In the genomic region with DNA sequence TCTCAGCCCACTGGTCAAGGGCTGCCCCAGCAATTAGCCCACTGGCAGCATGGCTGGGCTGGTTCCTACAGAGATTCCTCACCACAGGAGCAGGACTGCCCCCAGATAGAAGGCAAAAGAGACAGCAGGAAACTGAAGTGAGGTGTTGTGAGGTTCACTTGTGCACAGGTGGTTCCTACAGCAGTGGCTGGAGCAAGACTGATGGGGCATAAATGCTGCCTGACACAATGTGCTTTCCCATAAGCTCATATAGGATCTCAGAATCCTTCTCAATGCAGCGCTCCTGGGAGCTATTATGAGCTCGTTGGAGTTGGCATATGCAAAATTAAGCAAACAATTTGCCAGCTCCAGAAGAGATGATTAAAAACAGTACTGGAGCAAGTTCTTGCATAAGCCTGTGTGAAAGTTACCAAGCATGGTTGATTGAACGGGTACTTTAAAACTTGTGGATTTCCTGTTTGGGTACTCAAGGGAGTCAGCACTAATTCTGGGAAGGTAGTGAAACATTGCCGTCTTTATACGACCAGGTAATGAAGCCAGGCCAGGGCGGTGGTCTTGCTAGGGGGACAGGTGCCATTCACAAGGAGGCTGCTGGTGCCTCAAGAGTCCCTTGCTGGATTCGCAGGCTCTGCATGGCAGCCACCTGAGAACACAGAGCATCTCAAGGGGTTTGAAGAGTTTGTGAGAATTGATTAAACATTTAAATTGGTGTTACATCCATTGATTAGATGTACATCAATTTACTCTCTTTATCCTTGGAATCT, we compare ENCODE assay signal across 19 cellular contexts. TPM values are rescaled to one million over a fixed set of nuclear protein-coding genes. Genes with fewer than 3 reads are reported as not detected.
DNase-seq lines count a peak whose midpoint lies in the region; ATAC-seq and TF ChIP-seq lines count a peak whose summit lies in the region.
"Had no signal": no experiment of that assay in that cellular context is flagged by ENCODE, and none has a peak within 500 bp of the region (broad histone marks: within the 10 kb centered on the region; RNA-seq: fewer than 3 reads in every experiment).

No MANE protein-coding gene starts in this region.

- no peak overlapping the region for H3K4me2 ChIP-seq in SK-N-SH

- POLR2A ChIA-PET in SK-N-SH (lab: Yijun Ruan, JAX) = no interaction called here

- H3K9ac ChIP-seq in SK-N-SH = no peak overlapping the region

- H3K9me2 ChIP-seq in SK-N-SH = no peaks in the 10 kb centered on the region

- TF ChIP-seq RAD21 in SK-N-SH (IDR thresholded peaks at IDR 0.05; ENCODE audit: low read length) = no peak

- H3K4me1 Mint-ChIP-seq in activated T-cell treated with anti-CD3 and anti-CD28 coated beads, Interleukin-2, amount 50 U/mL, for 24 hours (ENCODE audit: low read depth) = peaks cover 68% of the 10 kb centered on the region
- peaks cover 68% of the 10 kb centered on the region for H3K4me1 Mint-ChIP-seq in T-helper 2 cell treated with Interferon-gamma antibody and Interleukin-4, amounts not matched to agents 5 μg/mL and 100 μg/mL, for 36 hours (ENCODE audit: low read depth)
- peaks cover 78% of the 10 kb centered on the region for H3K4me1 Mint-ChIP-seq in stimulated activated naive CD8-positive, alpha-beta T cell treated with anti-CD3 and anti-CD28 coated beads, Interleukin-15, amount 100 ng/mL, for 72 hours
- H3K4me1 Mint-ChIP-seq: mesothelial cell of epicardium had no signal

- TF ChIP-seq EP300 in SK-N-SH (IDR thresholded peaks at IDR 0.05; ENCODE audit: borderline replicate concordance in 1 of 2, low read depth in 1 of 2, low read length in 1 of 2) = no peak

- H3K36me3 ChIP-seq in SK-N-SH (replicated peaks in 1 of 2; ENCODE audit: control insufficient read depth in 1 of 2, insufficient read depth in 2 of 2, low read length in 1 of 2) = no peaks in the 10 kb centered on the region
- H3K36me3 ChIP-seq in Peyer's patch = no peaks in the 10 kb centered on the region
- H3K36me3 ChIP-seq: upper lobe of left lung had no signal

- no peaks in the 10 kb centered on the region for H3K79me2 ChIP-seq in SK-N-SH (ENCODE audit: insufficient read depth)

- H2AFZ ChIP-seq in SK-N-SH (ENCODE audit: low read depth) = no peak overlapping the region

- CTCF ChIA-PET in SK-N-SH (lab: Yijun Ruan, JAX) = interaction anchor here (1.1 to 2.5 kb wide), 3 partner anchors 19 to 47 kb away, joined by 3 to 7 read pairs (median 4); partner anchors contain the start of gene PRKCQ

- H3K27me3 ChIP-seq in SK-N-SH (ENCODE audit: insufficient read depth) (no peaks in the 10 kb centered on the region), Peyer's patch (no peaks in the 10 kb centered on the region)
- H3K27me3 ChIP-seq: upper lobe of left lung had no signal

- peak; percentile 76 for ATAC-seq in stimulated activated naive CD8-positive, alpha-beta T cell treated with anti-CD3 and anti-CD28 coated beads, Interleukin-15, amount 100 ng/mL, for 72 hours
- ATAC-seq: stimulated activated memory B cell treated with anti-CD40 and anti-IgM and Interleukin-4, amounts not matched to agents 10 μg/mL and 1 μg/mL and 100 μg/mL, for 72 hours had no signal

- peak overlapping the region; percentile 92 for H3K27ac Mint-ChIP-seq in activated T-cell treated with anti-CD3 and anti-CD28 coated beads, Interleukin-2, amount 50 U/mL, for 24 hours
- peak overlapping the region; percentile 78 for H3K27ac Mint-ChIP-seq in T-helper 2 cell treated with Interferon-gamma antibody and Interleukin-4, amounts not matched to agents 5 μg/mL and 100 μg/mL, for 36 hours
- H3K27ac Mint-ChIP-seq in stimulated activated naive CD8-positive, alpha-beta T cell treated with anti-CD3 and anti-CD28 coated beads, Interleukin-15, amount 100 ng/mL, for 72 hours = peak overlapping the region; percentile 97 to 99
- H3K27ac Mint-ChIP-seq: mesothelial cell of epicardium; stimulated activated memory B cell treated with anti-CD40 and anti-IgM and Interleukin-4, amounts not matched to agents 10 μg/mL and 1 μg/mL and 100 μg/mL, for 72 hours had no signal

- peak; percentile 56 for DNase-seq in activated T-cell treated with anti-CD3 and anti-CD28 coated beads, Interleukin-2, amount 50 U/mL, for 24 hours
- no peak for DNase-seq in activated T-cell treated with anti-CD3 and anti-CD28 coated beads, Interleukin-2, amount 50 U/mL, for 1 hour
- DNase-seq in T-helper 2 cell treated with Interferon-gamma antibody and Interleukin-4, amounts not matched to agents 5 μg/mL and 100 μg/mL, for 36 hours (ENCODE audit: low spot score) = no peak
- peak; percentile 22 for DNase-seq in central memory CD4-positive, alpha-beta T cell
- DNase-seq in stimulated activated naive CD8-positive, alpha-beta T cell treated with anti-CD3 and anti-CD28 coated beads, Interleukin-15, amount 100 ng/mL, for 72 hours = peak; percentile 26 to 48
- DNase-seq in SK-N-SH (no peak), NCI-H524 (lab: John Stamatoyannopoulos, UW) (no peak), Peyer's patch (no peak)
- DNase-seq: anterior cingulate cortex; DMS79; Kasumi-1; kidney glomerular epithelial cell; NCI-H1417 treated with DMSO at 0.1 percent for 48 hours; NK-92 treated with Interleukin-12 subunit alpha and Interleukin-12 subunit beta, amount 100 ng/mL, for 24 hours; upper lobe of left lung had no signal

- H3K4me3 ChIP-seq in SK-N-SH (ENCODE audit: low read depth in 2 of 2, low read length in 1 of 2) (no peak overlapping the region), Peyer's patch (no peak overlapping the region)
- H3K4me3 ChIP-seq: upper lobe of left lung had no signal

- TF ChIP-seq CTCF in SK-N-SH (IDR thresholded peaks at IDR 0.05) = no peak
- no peak for TF ChIP-seq CTCF in Peyer's patch (IDR thresholded peaks at IDR 0.05)

- no peaks in the 10 kb centered on the region for H3F3A ChIP-seq in SK-N-SH (replicated peaks; ENCODE audit: insufficient read depth)

- WGBS in SK-N-SH (ENCODE audit: low lambda C conversion rate) = 31% methylated on average over 5 of the region's 7 CpGs

- no peaks in the 10 kb centered on the region for H4K20me1 ChIP-seq in SK-N-SH (ENCODE audit: insufficient read depth)

- H3K27ac ChIP-seq in SK-N-SH (ENCODE audit: low read depth in 2 of 2, low read length in 1 of 2) = no peak overlapping the region
- no peak overlapping the region for H3K27ac ChIP-seq in Peyer's patch
- H3K27ac ChIP-seq: RWPE1, upper lobe of left lung had no signal

- peaks cover 9% of the 10 kb centered on the region for H3K9me3 Mint-ChIP-seq in activated T-cell treated with anti-CD3 and anti-CD28 coated beads, Interleukin-2, amount 50 U/mL, for 24 hours
- peaks cover 7% of the 10 kb centered on the region for H3K9me3 Mint-ChIP-seq in T-helper 2 cell treated with Interferon-gamma antibody and Interleukin-4, amounts not matched to agents 5 μg/mL and 100 μg/mL, for 36 hours
- peaks cover 16 to 17% of the 10 kb centered on the region in 2 donors for H3K9me3 Mint-ChIP-seq in stimulated activated naive CD8-positive, alpha-beta T cell treated with anti-CD3 and anti-CD28 coated beads, Interleukin-15, amount 100 ng/mL, for 72 hours
- H3K9me3 Mint-ChIP-seq: mesothelial cell of epicardium had no signal

- TF ChIP-seq POLR2A in Peyer's patch (IDR thresholded peaks at IDR 0.05) = no peak

- H3K4me1 ChIP-seq in SK-N-SH (ENCODE audit: control insufficient read depth in 1 of 2, insufficient read depth in 2 of 2, low read depth in 1 of 2, low read length in 1 of 2) (no peaks in the 10 kb centered on the region), Peyer's patch (no peaks in the 10 kb centered on the region)

- H3K9me3 ChIP-seq in SK-N-SH = no peaks in the 10 kb centered on the region
- H3K9me3 ChIP-seq in Peyer's patch = no peaks in the 10 kb centered on the region
- H3K9me3 ChIP-seq: upper lobe of left lung had no signal

- H3K36me3 Mint-ChIP-seq in activated T-cell treated with anti-CD3 and anti-CD28 coated beads, Interleukin-2, amount 50 U/mL, for 24 hours (ENCODE audit: low read depth) = peaks cover 37% of the 10 kb centered on the region
- H3K36me3 Mint-ChIP-seq in T-helper 2 cell treated with Interferon-gamma antibody and Interleukin-4, amounts not matched to agents 5 μg/mL and 100 μg/mL, for 36 hours (ENCODE audit: low read depth) = peaks cover 29% of the 10 kb centered on the region
- H3K36me3 Mint-ChIP-seq: mesothelial cell of epicardium; stimulated activated memory B cell treated with anti-CD40 and anti-IgM and Interleukin-4, amounts not matched to agents 10 μg/mL and 1 μg/mL and 100 μg/mL, for 72 hours had no signal

- H3K4me3 Mint-ChIP-seq in activated T-cell treated with anti-CD3 and anti-CD28 coated beads, Interleukin-2, amount 50 U/mL, for 24 hours = peak overlapping the region; percentile 58
- H3K4me3 Mint-ChIP-seq in T-helper 2 cell treated with Interferon-gamma antibody and Interleukin-4, amounts not matched to agents 5 μg/mL and 100 μg/mL, for 36 hours = peak overlapping the region; percentile 69
- peak overlapping the region; percentile 56 to 62 for H3K4me3 Mint-ChIP-seq in stimulated activated naive CD8-positive, alpha-beta T cell treated with anti-CD3 and anti-CD28 coated beads, Interleukin-15, amount 100 ng/mL, for 72 hours
- H3K4me3 Mint-ChIP-seq: mesothelial cell of epicardium; stimulated activated memory B cell treated with anti-CD40 and anti-IgM and Interleukin-4, amounts not matched to agents 10 μg/mL and 1 μg/mL and 100 μg/mL, for 72 hours had no signal

- H3K27me3 Mint-ChIP-seq in activated T-cell treated with anti-CD3 and anti-CD28 coated beads, Interleukin-2, amount 50 U/mL, for 24 hours = no peaks in the 10 kb centered on the region
- H3K27me3 Mint-ChIP-seq in T-helper 2 cell treated with Interferon-gamma antibody and Interleukin-4, amounts not matched to agents 5 μg/mL and 100 μg/mL, for 36 hours (ENCODE audit: low read depth) = no peaks in the 10 kb centered on the region
- H3K27me3 Mint-ChIP-seq in stimulated activated naive CD8-positive, alpha-beta T cell treated with anti-CD3 and anti-CD28 coated beads, Interleukin-15, amount 100 ng/mL, for 72 hours = no peaks in the 10 kb centered on the region

TF ChIP-seq in SK-N-SH, 30 proteins besides CTCF, POLR2A, EP300 and RAD21:
- TF ChIP-seq, protein P1, sequence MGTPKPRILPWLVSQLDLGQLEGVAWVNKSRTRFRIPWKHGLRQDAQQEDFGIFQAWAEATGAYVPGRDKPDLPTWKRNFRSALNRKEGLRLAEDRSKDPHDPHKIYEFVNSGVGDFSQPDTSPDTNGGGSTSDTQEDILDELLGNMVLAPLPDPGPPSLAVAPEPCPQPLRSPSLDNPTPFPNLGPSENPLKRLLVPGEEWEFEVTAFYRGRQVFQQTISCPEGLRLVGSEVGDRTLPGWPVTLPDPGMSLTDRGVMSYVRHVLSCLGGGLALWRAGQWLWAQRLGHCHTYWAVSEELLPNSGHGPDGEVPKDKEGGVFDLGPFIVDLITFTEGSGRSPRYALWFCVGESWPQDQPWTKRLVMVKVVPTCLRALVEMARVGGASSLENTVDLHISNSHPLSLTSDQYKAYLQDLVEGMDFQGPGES (IDR thresholded peaks at IDR 0.05; ENCODE audit: low read depth, low read length) = no peak
- TF ChIP-seq GABPA (IDR thresholded peaks at IDR 0.05; ENCODE audit: low read depth) (no peak), MXI1 (IDR thresholded peaks at IDR 0.05; ENCODE audit: low read depth, low read length) (no peak)

RNA-seq across cellular contexts. Expression of gene PRKCQ, which starts 20.3 kb away (rescaled TPM):
- 0.18 and 0.23 TPM in 2 replicates for polyA plus RNA-seq in SK-N-SH (2012; rRNA removed)
- polyA plus RNA-seq in SK-N-SH (2012; cell fraction: cytosol; rRNA removed) = 0.15 and 0.25 TPM in 2 replicates
- polyA plus RNA-seq in SK-N-SH (2012; cell fraction: nucleus; rRNA removed) = 0.09 and 0.20 TPM in 2 replicates
- 10 to 100 TPM in 1 of 4 donors, 1 to 10 TPM in 3; 1.8 to 11.6 (median 3.7) TPM for total RNA-seq in Peyer's patch
- total RNA-seq: A673 had no signal

Comparison
In these comparisons a context has a peak if more than half of its experiments do, and no peak if none do; other contexts are left out.
1. DNase-seq: peak in activated T-cell treated with anti-CD3 and anti-CD28 coated beads, Interleukin-2, amount 50 U/mL, for 24 hours (single experiment), central memory CD4-positive, alpha-beta T cell (single experiment) and stimulated activated naive CD8-positive, alpha-beta T cell treated with anti-CD3 and anti-CD28 coated beads, Interleukin-15, amount 100 ng/mL, for 72 hours (2 of 2); none in activated T-cell treated with anti-CD3 and anti-CD28 coated beads, Interleukin-2, amount 50 U/mL, for 1 hour (single experiment), T-helper 2 cell treated with Interferon-gamma antibody and Interleukin-4, amounts not matched to agents 5 μg/mL and 100 μg/mL, for 36 hours (single experiment), SK-N-SH (single experiment), NCI-H524 (0 of 2) and Peyer's patch (0 of 3).
2. Peak in every context shown above with its lines, with median percentiles within 50 percentile points of each other: H3K27ac Mint-ChIP-seq and H3K4me3 Mint-ChIP-seq.